ENCODE assay signal across 8 cellular contexts in genomic region chr19:35247526-35248309, GRCh38. TPM values are rescaled to one million over a fixed set of nuclear protein-coding genes. Genes with fewer than 3 reads are reported as not detected.
A peak's percentile ranks its signal among the peaks of the same experiment; 100 is the strongest.
DNase-seq lines count a peak whose midpoint lies in the region; ATAC-seq and TF ChIP-seq lines count a peak whose summit lies in the region.

No MANE protein-coding gene starts in this region.

- peak overlapping the region; percentile 91 to 94 (median 93) for H3K4me3 Mint-ChIP-seq in CD4-positive, alpha-beta memory T cell

- H3K23ac ChIP-seq in mesendoderm (ENCODE audit: low read length), result no peak overlapping the region

- no peaks in the 10 kb centered on the region for H3K27me3 ChIP-seq in CD4-positive, alpha-beta memory T cell (ENCODE audit: insufficient read depth, low read length)
- H3K27me3 ChIP-seq in colonic mucosa (peaks cover 5% of the 10 kb centered on the region), mesendoderm (ENCODE audit: insufficient read depth, low read length, poor library complexity) (no peaks in the 10 kb centered on the region), stomach (peaks cover 0 to 42% (median 18%) of the 10 kb centered on the region in 3 donors)

- peaks cover 3% of the 10 kb centered on the region for H3K36me3 ChIP-seq in CD4-positive, alpha-beta memory T cell (ENCODE audit: insufficient read depth, low read length)
- no peaks in the 10 kb centered on the region for H3K36me3 ChIP-seq in colonic mucosa
- H3K36me3 ChIP-seq in mesendoderm (ENCODE audit: control insufficient read depth, insufficient read depth, low read length), result peaks cover 7% of the 10 kb centered on the region
- peaks cover 0 to 15% (median 5%) of the 10 kb centered on the region in 4 donors for H3K36me3 ChIP-seq in stomach

- H4K5ac ChIP-seq in mesendoderm (ENCODE audit: low read length), result no peak overlapping the region

- peak overlapping the region; percentile 58 for H3K4me2 ChIP-seq in mesendoderm (ENCODE audit: low read length)

- H2BK15ac ChIP-seq in mesendoderm (replicated peaks; ENCODE audit: low read depth), result no peak overlapping the region

- H3K27me3 Mint-ChIP-seq in CD4-positive, alpha-beta memory T cell, result no peaks in the 10 kb centered on the region

- peaks cover 18 to 52% (median 32%) of the 10 kb centered on the region in 4 donors for H3K4me1 Mint-ChIP-seq in CD4-positive, alpha-beta memory T cell

- no CpG with 5 or more reads among the region's 42 CpGs for WGBS in mesendoderm (ENCODE audit: extremely low coverage, insufficient coverage, low lambda C conversion rate)
- WGBS in stomach, 5 donors, result 0 to 4% (median 2%) methylated on average over 17 to 42 of the region's 42 CpGs

- peak overlapping the region; percentile 61 for H3K27ac ChIP-seq in CD4-positive, alpha-beta memory T cell (ENCODE audit: low read depth, low read length)
- H3K27ac ChIP-seq in colonic mucosa (peak overlapping the region; percentile 90), mesendoderm (ENCODE audit: low read depth, low read length) (peak overlapping the region; percentile 98), stomach (peak overlapping the region; percentile 92 to 97 (median 94))

- H4K8ac ChIP-seq in mesendoderm (ENCODE audit: low read depth, low read length), result no peak overlapping the region

- H3K4me3 ChIP-seq in CD4-positive, alpha-beta memory T cell (ENCODE audit: low read length in 2 of 2), result peak overlapping the region; percentile 94
- H3K4me3 ChIP-seq in colonic mucosa (peak overlapping the region; percentile 72), mesendoderm (ENCODE audit: low read length) (peak overlapping the region; percentile 18), stomach (peak overlapping the region; percentile 56 to 73 (median 63))

- H3K9ac ChIP-seq in colonic mucosa (ENCODE audit: low read depth in 2 of 2, low read length in 2 of 2), result peak overlapping the region; percentile 80 to 85
- peak overlapping the region; percentile 74 for H3K9ac ChIP-seq in mesendoderm (ENCODE audit: low read length)

- intact Hi-C loops in CD4-positive, alpha-beta memory T cell (cut with micrococcal nuclease), result loop anchor here (1.0 to 5.0 kb wide), 7 partner anchors 7 to 248 kb away; partner anchors contain the start of gene FFAR1
- intact Hi-C loops in colonic mucosa (cut with DNase I) (no loop called here), stomach (cut with DNase I; ENCODE audit: low total_unique reads) (no loop called here)

- peak overlapping the region; percentile 88 for H3K18ac ChIP-seq in mesendoderm (ENCODE audit: low read length)

- POLR2A ChIA-PET in CD4-positive, alpha-beta memory T cell (lab: Charles Lee; ENCODE audit: partially characterized antibody), result interaction anchor here (0.6 to 1.7 kb wide), 7 partner anchors 11 to 78 kb away, joined by 3 to 11 read pairs (median 4); no protein-coding TSS in a partner anchor

- H2BK5ac ChIP-seq in mesendoderm (ENCODE audit: low read length), result no peak overlapping the region

- H3K27ac Mint-ChIP-seq in CD4-positive, alpha-beta memory T cell, result peak overlapping the region; percentile 88 to 97 (median 91)

- ATAC-seq in GM19438 (IDR thresholded peaks at IDR 0.05; ENCODE audit: low read depth, unreplicated experiment), result peak; percentile 47

- H3K56ac ChIP-seq in mesendoderm (ENCODE audit: low read length), result peak overlapping the region; percentile 94

- H3K79me1 ChIP-seq in mesendoderm (ENCODE audit: low read length), result peaks cover 16% of the 10 kb centered on the region

- no peaks in the 10 kb centered on the region for H3K9me3 ChIP-seq in CD4-positive, alpha-beta memory T cell (ENCODE audit: control insufficient read depth in 1 of 2, low read length in 2 of 2)
- H3K9me3 ChIP-seq in colonic mucosa (no peaks in the 10 kb centered on the region), stomach (peaks cover 0 to 6% (median 3%) of the 10 kb centered on the region in 4 donors)

- peak overlapping the region; percentile 70 for H3K4ac ChIP-seq in mesendoderm (ENCODE audit: low read depth, low read length)

- H3K4me1 ChIP-seq in CD4-positive, alpha-beta memory T cell (ENCODE audit: insufficient read depth, low read length), result peaks cover 24% of the 10 kb centered on the region
- H3K4me1 ChIP-seq in colonic mucosa (no peaks in the 10 kb centered on the region), mesendoderm (ENCODE audit: control insufficient read depth, low read depth, low read length) (peaks cover 3% of the 10 kb centered on the region), stomach (peaks cover 0 to 45% (median 36%) of the 10 kb centered on the region in 4 donors)

- H3K9me3 Mint-ChIP-seq in CD4-positive, alpha-beta memory T cell, result peaks cover 0 to 5% (median 0%) of the 10 kb centered on the region in 8 donors

- peaks cover 21% of the 10 kb centered on the region for H3K79me2 ChIP-seq in mesendoderm (ENCODE audit: control insufficient read depth, insufficient read depth, low read length)

- TF ChIP-seq POLR2A in stomach (IDR thresholded peaks at IDR 0.05), result no peak

- peak in 4 of 5 donors; percentile 48 to 53 (median 51) for DNase-seq in CD4-positive, alpha-beta memory T cell
- DNase-seq in HuH-7.5 (ENCODE audit: low spot score), result peak; percentile 79
- peak; percentile 27 for DNase-seq in T-helper 22 cell (ENCODE audit: low read depth)
- peak; percentile 94 for DNase-seq in colonic mucosa
- DNase-seq in mesendoderm, result peak; percentile 98
- DNase-seq in stomach, result peak; percentile 93
- DNase-seq in epidermal melanocyte (ENCODE audit: insufficient read length, low spot score), result no peak

- TF ChIP-seq EP300 in stomach (IDR thresholded peaks at IDR 0.05), result no peak

- H2BK120ac ChIP-seq in mesendoderm (ENCODE audit: low read depth, low read length), result peak overlapping the region; percentile 45

- CTCF ChIA-PET in CD4-positive, alpha-beta memory T cell (lab: Charles Lee; ENCODE audit: partially characterized antibody), result interaction anchor here (1.1 kb wide), 1 partner anchor 37 kb away, joined by 3 read pairs; no protein-coding TSS in a partner anchor

- H2AK5ac ChIP-seq in mesendoderm (ENCODE audit: low read length), result no peak overlapping the region

- peak; percentile 41 for TF ChIP-seq CTCF in colonic mucosa (IDR thresholded peaks at IDR 0.05)
- peak in 5 of 7 experiments; percentile 36 to 81 (median 58) for TF ChIP-seq CTCF in stomach (IDR thresholded peaks at IDR 0.05)

- peaks cover 11 to 23% of the 10 kb centered on the region in 2 donors for H3K36me3 Mint-ChIP-seq in CD4-positive, alpha-beta memory T cell

RNA-seq across cellular contexts. Expression of gene LSR, which starts 1.1 kb away (rescaled TPM):
- 10 to 100 TPM; 45.8 to 48.9 TPM for total RNA-seq in CD4-positive, alpha-beta memory T cell
- 10 to 100 TPM; 76.1 to 91.6 TPM for polyA plus RNA-seq in CD4-positive, alpha-beta memory T cell
- total RNA-seq in colonic mucosa (100 to 1,000 TPM; 252 TPM), stomach (100 to 1,000 TPM in 2 of 5 donors, 10 to 100 TPM in 3; 20.4 to 174 (median 72.8) TPM)
- polyA plus RNA-seq in mesendoderm (2013, experiment 1 of 2), result 93.8 TPM
- polyA plus RNA-seq in mesendoderm (2013, experiment 2 of 2), result 95.6 TPM
- 10 to 100 TPM; 17.9 to 90.7 (median 84.4) TPM for polyA plus RNA-seq in stomach

RNA-seq across cellular contexts. Expression of gene FAM187B, which starts 19.2 kb away (rescaled TPM):
- total RNA-seq in CD4-positive, alpha-beta memory T cell, result not detected
- polyA plus RNA-seq in CD4-positive, alpha-beta memory T cell, result not detected
- not detected for total RNA-seq in colonic mucosa
- polyA plus RNA-seq in mesendoderm (2013, experiment 1 of 2), result not detected
- polyA plus RNA-seq in mesendoderm (2013, experiment 2 of 2), result not detected
- not detected for total RNA-seq in stomach
- polyA plus RNA-seq in stomach, result under 1 TPM in 1 of 3 donors, not detected in 2; 0.25 TPM

RNA-seq across cellular contexts. Expression of gene USF2, which starts 21.0 kb away (rescaled TPM):
- total RNA-seq in CD4-positive, alpha-beta memory T cell, result 100 to 1,000 TPM; 204 to 216 TPM
- polyA plus RNA-seq in CD4-positive, alpha-beta memory T cell, result 1 to 10 TPM; 2.2 to 9.4 TPM
- total RNA-seq in colonic mucosa (100 to 1,000 TPM in 1 of 2 donors, 10 to 100 TPM in 1; 86.5 to 108 TPM), stomach (100 to 1,000 TPM in 1 of 5 donors, 10 to 100 TPM in 4; 26.8 to 105 (median 71.8) TPM)
- 81.7 TPM for polyA plus RNA-seq in mesendoderm (2013, experiment 1 of 2)
- polyA plus RNA-seq in mesendoderm (2013, experiment 2 of 2), result 79.2 TPM
- polyA plus RNA-seq in stomach, result 100 to 1,000 TPM in 1 of 3 donors, 10 to 100 TPM in 2; 83.9 to 109 (median 88.2) TPM

RNA-seq across cellular contexts. Expression of gene HAMP, which starts 34.6 kb away (rescaled TPM):
- 1 to 10 TPM; 1.2 to 2.7 TPM for total RNA-seq in CD4-positive, alpha-beta memory T cell
- not detected for polyA plus RNA-seq in CD4-positive, alpha-beta memory T cell
- total RNA-seq in colonic mucosa, result not detected
- not detected for polyA plus RNA-seq in mesendoderm (2013, experiment 1 of 2)
- 0.07 TPM for polyA plus RNA-seq in mesendoderm (2013, experiment 2 of 2)
- total RNA-seq in stomach, result 10 to 100 TPM in 1 of 5 donors, not detected in 4; 10.4 TPM
- 1 to 10 TPM in 1 of 3 donors, under 1 TPM in 1, not detected in 1; 0.60 to 6.6 TPM for polyA plus RNA-seq in stomach

RNA-seq across cellular contexts. Expression of gene MAG, which starts 44.2 kb away (rescaled TPM):
- not detected for total RNA-seq in CD4-positive, alpha-beta memory T cell
- polyA plus RNA-seq in CD4-positive, alpha-beta memory T cell, result not detected
- not detected for total RNA-seq in colonic mucosa
- 0.06 TPM for polyA plus RNA-seq in mesendoderm (2013, experiment 1 of 2)
- not detected for polyA plus RNA-seq in mesendoderm (2013, experiment 2 of 2)
- total RNA-seq in stomach, result 1 to 10 TPM in 1 of 5 donors, under 1 TPM in 1, not detected in 3; 0.73 to 5.5 TPM
- polyA plus RNA-seq in stomach, result under 1 TPM in 1 of 3 donors, not detected in 2; 0.05 TPM

Comparison
In these comparisons a context has a peak if more than half of its experiments do, and no peak if none do; other contexts are left out.
1. H3K4me3 ChIP-seq: peak in every context shown above with its lines; median percentile 94 in CD4-positive, alpha-beta memory T cell; 72 in colonic mucosa; 63 in stomach; 18 in mesendoderm.